1 cellular context compared by ENCODE assay signal in the genomic region with DNA sequence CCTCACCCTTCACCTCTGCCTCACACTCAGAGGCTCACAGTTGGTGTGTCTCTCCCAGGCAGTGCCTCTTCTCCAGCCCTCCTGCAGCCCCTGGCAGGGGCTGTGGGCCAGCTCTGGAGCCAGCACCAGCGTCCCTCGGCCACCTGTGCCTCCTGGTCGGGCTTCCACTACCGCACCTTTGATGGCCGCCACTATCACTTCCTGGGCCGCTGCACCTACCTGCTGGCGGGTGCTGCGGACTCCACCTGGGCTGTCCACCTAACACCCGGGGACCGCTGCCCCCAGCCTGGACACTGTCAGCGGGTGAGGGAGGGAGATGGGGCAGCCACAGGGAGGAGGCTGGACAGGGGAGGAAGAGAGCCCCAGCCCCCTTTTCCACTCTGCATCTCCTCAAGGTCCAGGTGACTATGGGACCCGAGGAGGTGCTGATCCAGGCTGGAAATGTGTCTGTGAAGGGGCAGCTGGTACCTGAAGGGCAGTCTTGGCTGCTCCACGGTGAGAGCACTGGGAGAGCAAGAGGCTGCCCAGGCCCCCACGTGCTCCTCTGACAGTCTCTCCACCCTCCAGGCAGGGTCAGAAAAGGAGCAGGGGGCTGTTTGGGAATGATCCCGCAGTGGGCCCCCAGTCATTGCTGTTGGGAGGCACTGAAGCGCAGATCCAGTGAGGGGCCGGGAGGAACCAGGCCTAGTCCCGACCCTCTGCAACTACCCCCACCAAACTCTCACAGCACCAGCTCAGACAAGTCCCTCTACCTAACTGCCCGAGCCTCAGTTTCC.
TF ChIP-seq lines count a peak whose summit lies in the region.

No MANE protein-coding gene starts in this region.

TF ChIP-seq in K562, 482 proteins besides CTCF, POLR2A, EP300 and RAD21:
- TF ChIP-seq, protein P1, sequence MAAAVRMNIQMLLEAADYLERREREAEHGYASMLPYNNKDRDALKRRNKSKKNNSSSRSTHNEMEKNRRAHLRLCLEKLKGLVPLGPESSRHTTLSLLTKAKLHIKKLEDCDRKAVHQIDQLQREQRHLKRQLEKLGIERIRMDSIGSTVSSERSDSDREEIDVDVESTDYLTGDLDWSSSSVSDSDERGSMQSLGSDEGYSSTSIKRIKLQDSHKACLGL (CRISPR knock-in tag; IDR thresholded peaks at IDR 0.05; ENCODE audit: borderline replicate concordance, poor library complexity, severe bottlenecking), result no peak
- peak; percentile 84 for TF ChIP-seq ZBTB33 (CRISPR knock-in tag; IDR thresholded peaks at IDR 0.05)
- no peak for TF ChIP-seq ZNF316 (IDR thresholded peaks at IDR 0.05)
- TF ChIP-seq POLR2G (IDR thresholded peaks at IDR 0.05; ENCODE audit: low read depth, low read length), result peak; percentile 46; the same call in 1 of the 2 replicates
- TF ChIP-seq ZNF263 (CRISPR knock-in tag; IDR thresholded peaks at IDR 0.05; ENCODE audit: borderline replicate concordance), result peak; percentile 18; the same call in 1 of the 2 replicates
- TF ChIP-seq, protein P2, sequence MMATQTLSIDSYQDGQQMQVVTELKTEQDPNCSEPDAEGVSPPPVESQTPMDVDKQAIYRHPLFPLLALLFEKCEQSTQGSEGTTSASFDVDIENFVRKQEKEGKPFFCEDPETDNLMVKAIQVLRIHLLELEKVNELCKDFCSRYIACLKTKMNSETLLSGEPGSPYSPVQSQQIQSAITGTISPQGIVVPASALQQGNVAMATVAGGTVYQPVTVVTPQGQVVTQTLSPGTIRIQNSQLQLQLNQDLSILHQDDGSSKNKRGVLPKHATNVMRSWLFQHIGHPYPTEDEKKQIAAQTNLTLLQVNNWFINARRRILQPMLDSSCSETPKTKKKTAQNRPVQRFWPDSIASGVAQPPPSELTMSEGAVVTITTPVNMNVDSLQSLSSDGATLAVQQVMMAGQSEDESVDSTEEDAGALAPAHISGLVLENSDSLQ (IDR thresholded peaks at IDR 0.05), result no peak
- no peak for TF ChIP-seq ZNF583 (CRISPR knock-in tag; IDR thresholded peaks at IDR 0.05)
- no peak for TF ChIP-seq BRD9 (IDR thresholded peaks at IDR 0.05; ENCODE audit: low read depth, partially characterized antibody)
- no peak for TF ChIP-seq ZNF165 (CRISPR knock-in tag; IDR thresholded peaks at IDR 0.05; ENCODE audit: borderline replicate concordance)
- no peak for TF ChIP-seq ZNF408 (CRISPR knock-in tag; IDR thresholded peaks at IDR 0.05; ENCODE audit: low read depth)
- no peak for TF ChIP-seq IRF2 (CRISPR knock-in tag; IDR thresholded peaks at IDR 0.05)
- no peak for TF ChIP-seq PTTG1 (tag; IDR thresholded peaks at IDR 0.05; ENCODE audit: low read depth)
